ENCODE assay signal across 9 cellular contexts in genomic region chr4:44629280-44629866, GRCh38. TPM values are rescaled to one million over a fixed set of nuclear protein-coding genes. Genes with fewer than 3 reads are reported as not detected.
DNase-seq lines count a peak whose midpoint lies in the region; ATAC-seq and TF ChIP-seq lines count a peak whose summit lies in the region.
"Had no signal": no experiment of that assay in that cellular context is flagged by ENCODE, and none has a peak within 500 bp of the region (broad histone marks: within the 10 kb centered on the region; RNA-seq: fewer than 3 reads in every experiment).

No MANE protein-coding gene starts in this region.

- DNase-seq in DMS114 treated with DMSO at 0.1 percent for 48 hours (lab: John Stamatoyannopoulos, UW; ENCODE audit: unreplicated experiment) (peak; percentile 25), NCI-H226 (peak; percentile 36), fibroblast of lung (ENCODE audit: low read depth in 2 of 2) (peak; percentile 36 to 45), nephron progenitor cell (peak; percentile 33), 8988T (no peak)
- DNase-seq in activated CD4-positive, alpha-beta T cell treated with anti-CD3 and anti-CD28 coated beads, Interleukin-2, amount 50 U/mL, for 1 hour: peak; percentile 2

- H3K36me3 ChIP-seq in fibroblast of lung (ENCODE audit: control insufficient read depth, insufficient read depth, low read length): no peaks in the 10 kb centered on the region

- no peaks in the 10 kb centered on the region for H3K36me3 Mint-ChIP-seq in nephron progenitor cell (ENCODE audit: low read depth)

- H3K4me1 Mint-ChIP-seq in nephron progenitor cell: no peaks in the 10 kb centered on the region

- no peak overlapping the region for H2AFZ ChIP-seq in fibroblast of lung (ENCODE audit: low read length)

- H4K20me1 ChIP-seq in fibroblast of lung (ENCODE audit: control insufficient read depth, extremely low read depth, insufficient read depth, low read length): no peaks in the 10 kb centered on the region

- no peaks in the 10 kb centered on the region for H3K9me3 ChIP-seq in fibroblast of lung (ENCODE audit: control insufficient read depth, insufficient read depth, low read depth, low read length)

- H3K4me2 ChIP-seq in fibroblast of lung (ENCODE audit: extremely low read depth, insufficient read depth, low read length): no peak overlapping the region

- H3K4me1 ChIP-seq in fibroblast of lung (ENCODE audit: control insufficient read depth, extremely low read depth, insufficient read depth, low read length): no peaks in the 10 kb centered on the region

- H3K4me3 ChIP-seq in fibroblast of lung (replicated peaks in 1 of 4; ENCODE audit: control extremely low read depth in 1 of 4, insufficient read depth in 1 of 4, low read depth in 3 of 4, low read length in 4 of 4): no peak overlapping the region

- H3K27ac ChIP-seq in fibroblast of lung (ENCODE audit: insufficient read depth, low read length): no peak overlapping the region

- H3K27me3 Mint-ChIP-seq in nephron progenitor cell (ENCODE audit: low read depth, poor library complexity): no peaks in the 10 kb centered on the region

- no peaks in the 10 kb centered on the region for H3K79me2 ChIP-seq in fibroblast of lung (ENCODE audit: control insufficient read depth, insufficient read depth, low read length)

- TF ChIP-seq CTCF in fibroblast of lung (conservative IDR thresholded peaks at IDR 0.05 in 1 of 2, IDR thresholded peaks at IDR 0.05 in 1 of 2; ENCODE audit: low read depth in 1 of 2, low read length in 2 of 2) (peak; percentile 66 to 70), nephron progenitor cell (IDR thresholded peaks at IDR 0.05) (peak; percentile 62)

- H3K9me3 Mint-ChIP-seq in nephron progenitor cell: no peaks in the 10 kb centered on the region

- ATAC-seq in GM19351 (IDR thresholded peaks at IDR 0.05; ENCODE audit: unreplicated experiment) (peak; percentile 98), HG03175 (IDR thresholded peaks at IDR 0.05; ENCODE audit: unreplicated experiment) (peak; percentile 98)

- H3K4me3 Mint-ChIP-seq in nephron progenitor cell: no peak overlapping the region

- H3K27ac Mint-ChIP-seq in nephron progenitor cell: no peak overlapping the region

- H3K27me3 ChIP-seq in fibroblast of lung (ENCODE audit: control insufficient read depth, insufficient read depth, low read length): no peaks in the 10 kb centered on the region

- H3K9ac ChIP-seq in fibroblast of lung (ENCODE audit: insufficient read depth, low read length): no peak overlapping the region

RNA-seq across cellular contexts. Expression of gene YIPF7, which starts 22.1 kb away (rescaled TPM):
- total RNA-seq in fibroblast of lung: under 0.01 TPM in 1 of 2 replicates, not detected in the other
- not detected in 2 replicates for polyA plus RNA-seq in fibroblast of lung
- polyA plus RNA-seq in fibroblast of lung (2012): not detected in 2 replicates
- not detected in 2 replicates for polyA minus RNA-seq in fibroblast of lung (ENCODE audit: low replicate concordance)
- polyA plus RNA-seq: adipose tissue had no signal

RNA-seq across cellular contexts. Expression of gene GUF1, which starts 48.8 kb away (rescaled TPM):
- 12.1 and 13.9 TPM in 2 replicates for total RNA-seq in fibroblast of lung
- polyA plus RNA-seq in fibroblast of lung: 18.3 and 20.9 TPM in 2 replicates
- polyA plus RNA-seq in fibroblast of lung (2012): 10.3 and 12.5 TPM in 2 replicates
- 4.4 and 5.6 TPM in 2 replicates for polyA minus RNA-seq in fibroblast of lung (ENCODE audit: low replicate concordance)
